1 cellular context compared by ENCODE assay signal in genomic region chr20:45361794-45362193, GRCh38.
TF ChIP-seq lines count a peak whose summit lies in the region.

No MANE protein-coding gene starts in this region.

TF ChIP-seq in HepG2, 621 proteins besides CTCF, POLR2A, EP300 and RAD21 (continued from another document):
- no peak for TF ChIP-seq CREBL2 (CRISPR knock-in tag; IDR thresholded peaks at IDR 0.05; ENCODE audit: borderline replicate concordance)
- peak; percentile 34; the same call in 1 of the 2 replicates for TF ChIP-seq THAP11 (CRISPR knock-in tag; IDR thresholded peaks at IDR 0.05)
- TF ChIP-seq, protein P1, sequence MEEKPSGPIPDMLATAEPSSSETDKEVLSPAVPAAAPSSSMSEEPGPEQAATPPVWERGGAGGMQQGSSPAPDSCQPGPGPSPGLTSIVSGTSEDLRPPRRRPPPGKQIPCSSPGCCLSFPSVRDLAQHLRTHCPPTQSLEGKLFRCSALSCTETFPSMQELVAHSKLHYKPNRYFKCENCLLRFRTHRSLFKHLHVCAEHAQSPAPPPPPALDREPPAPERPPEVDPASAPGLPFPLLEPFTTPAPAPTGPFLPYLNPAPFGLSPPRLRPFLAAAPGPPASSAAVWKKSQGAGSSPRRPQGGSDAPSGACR (CRISPR knock-in tag; IDR thresholded peaks at IDR 0.05): no peak; the same call in 1 of the 2 replicates
- peak; percentile 71; the same call in 1 of the 2 replicates for TF ChIP-seq ELF3 (CRISPR knock-in tag; IDR thresholded peaks at IDR 0.05)
- peak; percentile 40 for TF ChIP-seq HDAC1 (CRISPR knock-in tag; IDR thresholded peaks at IDR 0.05)
- TF ChIP-seq, protein P2, sequence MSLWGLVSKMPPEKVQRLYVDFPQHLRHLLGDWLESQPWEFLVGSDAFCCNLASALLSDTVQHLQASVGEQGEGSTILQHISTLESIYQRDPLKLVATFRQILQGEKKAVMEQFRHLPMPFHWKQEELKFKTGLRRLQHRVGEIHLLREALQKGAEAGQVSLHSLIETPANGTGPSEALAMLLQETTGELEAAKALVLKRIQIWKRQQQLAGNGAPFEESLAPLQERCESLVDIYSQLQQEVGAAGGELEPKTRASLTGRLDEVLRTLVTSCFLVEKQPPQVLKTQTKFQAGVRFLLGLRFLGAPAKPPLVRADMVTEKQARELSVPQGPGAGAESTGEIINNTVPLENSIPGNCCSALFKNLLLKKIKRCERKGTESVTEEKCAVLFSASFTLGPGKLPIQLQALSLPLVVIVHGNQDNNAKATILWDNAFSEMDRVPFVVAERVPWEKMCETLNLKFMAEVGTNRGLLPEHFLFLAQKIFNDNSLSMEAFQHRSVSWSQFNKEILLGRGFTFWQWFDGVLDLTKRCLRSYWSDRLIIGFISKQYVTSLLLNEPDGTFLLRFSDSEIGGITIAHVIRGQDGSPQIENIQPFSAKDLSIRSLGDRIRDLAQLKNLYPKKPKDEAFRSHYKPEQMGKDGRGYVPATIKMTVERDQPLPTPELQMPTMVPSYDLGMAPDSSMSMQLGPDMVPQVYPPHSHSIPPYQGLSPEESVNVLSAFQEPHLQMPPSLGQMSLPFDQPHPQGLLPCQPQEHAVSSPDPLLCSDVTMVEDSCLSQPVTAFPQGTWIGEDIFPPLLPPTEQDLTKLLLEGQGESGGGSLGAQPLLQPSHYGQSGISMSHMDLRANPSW (CRISPR knock-in tag; IDR thresholded peaks at IDR 0.05; ENCODE audit: borderline replicate concordance): no peak
